Comparison of ENCODE assay signal across 2 cellular contexts in genomic region chr11:61022311-61023085, GRCh38.
TF ChIP-seq lines count a peak whose summit lies in the region.

No MANE protein-coding gene starts in this region.

TF ChIP-seq in WTC11, 78 proteins besides CTCF, POLR2A, EP300 and RAD21 (continued from another document):
- TF ChIP-seq, protein P1, sequence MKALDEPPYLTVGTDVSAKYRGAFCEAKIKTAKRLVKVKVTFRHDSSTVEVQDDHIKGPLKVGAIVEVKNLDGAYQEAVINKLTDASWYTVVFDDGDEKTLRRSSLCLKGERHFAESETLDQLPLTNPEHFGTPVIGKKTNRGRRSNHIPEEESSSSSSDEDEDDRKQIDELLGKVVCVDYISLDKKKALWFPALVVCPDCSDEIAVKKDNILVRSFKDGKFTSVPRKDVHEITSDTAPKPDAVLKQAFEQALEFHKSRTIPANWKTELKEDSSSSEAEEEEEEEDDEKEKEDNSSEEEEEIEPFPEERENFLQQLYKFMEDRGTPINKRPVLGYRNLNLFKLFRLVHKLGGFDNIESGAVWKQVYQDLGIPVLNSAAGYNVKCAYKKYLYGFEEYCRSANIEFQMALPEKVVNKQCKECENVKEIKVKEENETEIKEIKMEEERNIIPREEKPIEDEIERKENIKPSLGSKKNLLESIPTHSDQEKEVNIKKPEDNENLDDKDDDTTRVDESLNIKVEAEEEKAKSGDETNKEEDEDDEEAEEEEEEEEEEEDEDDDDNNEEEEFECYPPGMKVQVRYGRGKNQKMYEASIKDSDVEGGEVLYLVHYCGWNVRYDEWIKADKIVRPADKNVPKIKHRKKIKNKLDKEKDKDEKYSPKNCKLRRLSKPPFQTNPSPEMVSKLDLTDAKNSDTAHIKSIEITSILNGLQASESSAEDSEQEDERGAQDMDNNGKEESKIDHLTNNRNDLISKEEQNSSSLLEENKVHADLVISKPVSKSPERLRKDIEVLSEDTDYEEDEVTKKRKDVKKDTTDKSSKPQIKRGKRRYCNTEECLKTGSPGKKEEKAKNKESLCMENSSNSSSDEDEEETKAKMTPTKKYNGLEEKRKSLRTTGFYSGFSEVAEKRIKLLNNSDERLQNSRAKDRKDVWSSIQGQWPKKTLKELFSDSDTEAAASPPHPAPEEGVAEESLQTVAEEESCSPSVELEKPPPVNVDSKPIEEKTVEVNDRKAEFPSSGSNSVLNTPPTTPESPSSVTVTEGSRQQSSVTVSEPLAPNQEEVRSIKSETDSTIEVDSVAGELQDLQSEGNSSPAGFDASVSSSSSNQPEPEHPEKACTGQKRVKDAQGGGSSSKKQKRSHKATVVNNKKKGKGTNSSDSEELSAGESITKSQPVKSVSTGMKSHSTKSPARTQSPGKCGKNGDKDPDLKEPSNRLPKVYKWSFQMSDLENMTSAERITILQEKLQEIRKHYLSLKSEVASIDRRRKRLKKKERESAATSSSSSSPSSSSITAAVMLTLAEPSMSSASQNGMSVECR (CRISPR knock-in tag; IDR thresholded peaks at IDR 0.05; ENCODE audit: borderline replicate concordance): no peak
- TF ChIP-seq, protein P2, sequence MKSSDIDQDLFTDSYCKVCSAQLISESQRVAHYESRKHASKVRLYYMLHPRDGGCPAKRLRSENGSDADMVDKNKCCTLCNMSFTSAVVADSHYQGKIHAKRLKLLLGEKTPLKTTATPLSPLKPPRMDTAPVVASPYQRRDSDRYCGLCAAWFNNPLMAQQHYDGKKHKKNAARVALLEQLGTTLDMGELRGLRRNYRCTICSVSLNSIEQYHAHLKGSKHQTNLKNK (CRISPR knock-in tag; IDR thresholded peaks at IDR 0.05): no peak
- TF ChIP-seq ZNF219 (CRISPR knock-in tag; IDR thresholded peaks at IDR 0.05; ENCODE audit: borderline replicate concordance) (no peak), SP1 (CRISPR knock-in tag; conservative IDR thresholded peaks at IDR 0.05) (no peak), CREM (CRISPR knock-in tag; IDR thresholded peaks at IDR 0.05) (no peak)

TF ChIP-seq in HepG2, 621 proteins besides CTCF, POLR2A, EP300 and RAD21 (continued from another document):
- TF ChIP-seq ZNF225 (CRISPR knock-in tag; IDR thresholded peaks at IDR 0.05) (no peak), SNAPC5 (CRISPR knock-in tag; IDR thresholded peaks at IDR 0.05; ENCODE audit: borderline replicate concordance) (no peak), FOXJ3 (CRISPR knock-in tag; IDR thresholded peaks at IDR 0.05; ENCODE audit: borderline replicate concordance) (no peak)
